Comparison of ENCODE assay signal across 1 cellular context in genomic region chr2:128314348-128315121, GRCh38.
TF ChIP-seq lines count a peak whose summit lies in the region.

No MANE protein-coding gene starts in this region.

TF ChIP-seq in GM23338, 12 proteins besides CTCF, POLR2A, EP300 and RAD21 (continued from another document):
- TF ChIP-seq EZH2 (IDR thresholded peaks at IDR 0.05; ENCODE audit: low read depth, unreplicated experiment): no peak
TF ChIP-seq in GM23338: peak in this region for 0.
